In the genomic region with DNA sequence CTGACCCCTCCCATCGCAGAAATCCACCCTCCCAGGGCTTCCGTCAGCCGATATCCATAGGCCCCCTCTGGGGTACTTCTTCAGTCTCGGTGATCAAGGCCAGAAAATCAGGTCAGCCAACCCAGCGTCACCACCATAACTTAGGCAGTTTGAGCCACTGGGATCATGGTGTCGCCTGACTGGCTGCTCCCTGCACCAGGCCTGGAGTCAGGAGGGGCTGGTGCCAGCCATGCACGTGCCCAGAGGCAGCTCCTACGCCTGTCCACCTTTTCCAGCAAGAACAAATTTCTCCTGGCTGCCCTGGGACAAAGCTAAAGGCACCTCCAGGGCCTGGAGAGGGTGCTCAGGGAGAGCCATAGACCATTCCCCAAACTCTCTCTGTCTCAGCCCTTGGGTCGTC, we compare ENCODE assay signal across 2 cellular contexts.
TF ChIP-seq lines count a peak whose summit lies in the region.

No MANE protein-coding gene starts in this region.

TF ChIP-seq in SK-N-SH, 30 proteins besides CTCF, POLR2A, EP300 and RAD21 (continued from another document):
- TF ChIP-seq GABPA (IDR thresholded peaks at IDR 0.05; ENCODE audit: low read depth) (no peak), NFIC (IDR thresholded peaks at IDR 0.05; ENCODE audit: borderline replicate concordance) (no peak), GATA2 (CRISPR knock-in tag; IDR thresholded peaks at IDR 0.05) (no peak), POLR2AphosphoS5 (IDR thresholded peaks at IDR 0.05; ENCODE audit: low read depth, low read length) (no peak), ZBTB33 (IDR thresholded peaks at IDR 0.05; ENCODE audit: borderline replicate concordance, low read depth) (no peak), NRF1 (IDR thresholded peaks at IDR 0.05; ENCODE audit: low read depth, low read length) (no peak), TEAD4 (IDR thresholded peaks at IDR 0.05; ENCODE audit: borderline replicate concordance, insufficient read depth) (no peak), ELF1 (IDR thresholded peaks at IDR 0.05) (no peak), PBX3 (IDR thresholded peaks at IDR 0.05) (no peak)
- TF ChIP-seq, protein P1, sequence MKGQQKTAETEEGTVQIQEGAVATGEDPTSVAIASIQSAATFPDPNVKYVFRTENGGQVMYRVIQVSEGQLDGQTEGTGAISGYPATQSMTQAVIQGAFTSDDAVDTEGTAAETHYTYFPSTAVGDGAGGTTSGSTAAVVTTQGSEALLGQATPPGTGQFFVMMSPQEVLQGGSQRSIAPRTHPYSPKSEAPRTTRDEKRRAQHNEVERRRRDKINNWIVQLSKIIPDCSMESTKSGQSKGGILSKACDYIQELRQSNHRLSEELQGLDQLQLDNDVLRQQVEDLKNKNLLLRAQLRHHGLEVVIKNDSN (IDR thresholded peaks at IDR 0.05; ENCODE audit: borderline replicate concordance, low read depth), result no peak
TF ChIP-seq in SK-N-SH: peak in this region for 0.

TF ChIP-seq in SK-N-SH treated with all-trans-retinoic acid at 6 μM for 48 hours, 23 proteins besides CTCF, POLR2A, EP300 and RAD21 (continued from another document):
- TF ChIP-seq CSRNP3 (CRISPR knock-in tag; IDR thresholded peaks at IDR 0.05), result no peak
- no peak for TF ChIP-seq ZFP30 (CRISPR knock-in tag; IDR thresholded peaks at IDR 0.05)
- TF ChIP-seq CSDC2 (CRISPR knock-in tag; IDR thresholded peaks at IDR 0.05), result no peak
- TF ChIP-seq OSR1 (CRISPR knock-in tag; IDR thresholded peaks at IDR 0.05), result no peak
- TF ChIP-seq ZNF70 (CRISPR knock-in tag; IDR thresholded peaks at IDR 0.05), result no peak
- TF ChIP-seq RARB (CRISPR knock-in tag; IDR thresholded peaks at IDR 0.05), result no peak
- TF ChIP-seq SNAI2 (CRISPR knock-in tag; IDR thresholded peaks at IDR 0.05), result no peak
- no peak for TF ChIP-seq ESRRG (CRISPR knock-in tag; IDR thresholded peaks at IDR 0.05)
